Comparison of ENCODE assay signal across 10 cellular contexts in genomic region chr6:108597601-108598315, GRCh38. TPM values are rescaled to one million over a fixed set of nuclear protein-coding genes. Genes with fewer than 3 reads are reported as not detected.
DNase-seq lines count a peak whose midpoint lies in the region; ATAC-seq, FAIRE-seq and TF ChIP-seq lines count a peak whose summit lies in the region.
"Had no signal": no experiment of that assay in that cellular context is flagged by ENCODE, and none has a peak within 500 bp of the region (broad histone marks: within the 10 kb centered on the region; RNA-seq: fewer than 3 reads in every experiment).

No MANE protein-coding gene starts in this region.

- peaks cover 34% of the 10 kb centered on the region for H3K4me1 ChIP-seq in GM12878 (ENCODE audit: control insufficient read depth, insufficient read depth, low read length)
- peaks cover 16% of the 10 kb centered on the region for H3K4me1 ChIP-seq in mucosa of descending colon (ENCODE audit: low read depth)

- H3K27ac ChIP-seq in GM12878 (ENCODE audit: control insufficient read depth, insufficient read depth), result peak overlapping the region; percentile 95

- no peaks in the 10 kb centered on the region for H3K9me3 Mint-ChIP-seq in natural killer cell treated with Interleukin-12 subunit alpha and Interleukin-12 subunit beta and Interleukin-15 and Interleukin-18, amount 100 ng/mL, for 72 hours
- no peaks in the 10 kb centered on the region for H3K9me3 Mint-ChIP-seq in natural killer cell
- H3K9me3 Mint-ChIP-seq in activated CD4-positive, alpha-beta T cell treated with anti-CD3 and anti-CD28 coated beads for 36 hours (ENCODE audit: low read depth), result no peaks in the 10 kb centered on the region

- no peak for TF ChIP-seq POLR2A in GM12878 (IDR thresholded peaks at IDR 0.05; ENCODE audit: low read depth, low read length)

- peak overlapping the region; percentile 76 for H3K4me3 Mint-ChIP-seq in natural killer cell treated with Interleukin-12 subunit alpha and Interleukin-12 subunit beta and Interleukin-15 and Interleukin-18, amount 100 ng/mL, for 72 hours
- H3K4me3 Mint-ChIP-seq in natural killer cell, result no peak overlapping the region
- no peak overlapping the region for H3K4me3 Mint-ChIP-seq in activated CD4-positive, alpha-beta T cell treated with anti-CD3 and anti-CD28 coated beads for 36 hours

- H3K4me1 Mint-ChIP-seq in natural killer cell treated with Interleukin-12 subunit alpha and Interleukin-12 subunit beta and Interleukin-15 and Interleukin-18, amount 100 ng/mL, for 72 hours (ENCODE audit: low read depth in 2 of 2), result peaks cover 56 to 60% of the 10 kb centered on the region in 2 donors
- H3K4me1 Mint-ChIP-seq in natural killer cell, result peaks cover 64 to 67% of the 10 kb centered on the region in 2 donors
- peaks cover 25% of the 10 kb centered on the region for H3K4me1 Mint-ChIP-seq in activated CD4-positive, alpha-beta T cell treated with anti-CD3 and anti-CD28 coated beads for 36 hours

- RAD21 ChIA-PET in GM12878 (lab: Charles Lee; ENCODE audit: unreplicated experiment), result interaction anchor here (0.7 to 2.3 kb wide), 6 partner anchors 8 to 56 kb away, joined by 3 to 25 read pairs (median 4); partner anchors contain the start of gene FOXO3

- H3K27me3 ChIP-seq in GM12878 (replicated peaks in 1 of 2; ENCODE audit: control insufficient read depth in 2 of 2, insufficient read depth in 2 of 2, low read length in 1 of 2), result no peaks in the 10 kb centered on the region

- no peaks in the 10 kb centered on the region for H3K27me3 Mint-ChIP-seq in natural killer cell treated with Interleukin-12 subunit alpha and Interleukin-12 subunit beta and Interleukin-15 and Interleukin-18, amount 100 ng/mL, for 72 hours
- H3K27me3 Mint-ChIP-seq in natural killer cell (ENCODE audit: low read depth in 2 of 2), result no peaks in the 10 kb centered on the region
- H3K27me3 Mint-ChIP-seq in activated CD4-positive, alpha-beta T cell treated with anti-CD3 and anti-CD28 coated beads for 36 hours, result no peaks in the 10 kb centered on the region

- H3K27ac Mint-ChIP-seq in natural killer cell treated with Interleukin-12 subunit alpha and Interleukin-12 subunit beta and Interleukin-15 and Interleukin-18, amount 100 ng/mL, for 72 hours, result peak overlapping the region; percentile 87 to 95
- H3K27ac Mint-ChIP-seq in natural killer cell, result peak overlapping the region in 1 of 2 donors; percentile 53
- no peak overlapping the region for H3K27ac Mint-ChIP-seq in activated CD4-positive, alpha-beta T cell treated with anti-CD3 and anti-CD28 coated beads for 36 hours

- TF ChIP-seq RAD21 in GM12878 (IDR thresholded peaks at IDR 0.05; ENCODE audit: insufficient read depth, low read depth, low read length), result no peak

- no peak for ATAC-seq in natural killer cell treated with Interleukin-12 subunit alpha and Interleukin-12 subunit beta and Interleukin-15 and Interleukin-18, amount 100 ng/mL, for 72 hours
- ATAC-seq in natural killer cell (no peak), GM12878 (peak; percentile 74), mucosa of descending colon (peak; percentile 36), GM21576 (IDR thresholded peaks at IDR 0.05; ENCODE audit: unreplicated experiment) (no peak)
- ATAC-seq in activated CD4-positive, alpha-beta T cell treated with anti-CD3 and anti-CD28 coated beads for 36 hours, result no peak

- peak overlapping the region; percentile 74 for H3K4me2 ChIP-seq in GM12878 (ENCODE audit: control insufficient read depth, insufficient read depth)

- no peak for TF ChIP-seq CTCF in natural killer cell (IDR thresholded peaks at IDR 0.05)
- TF ChIP-seq CTCF in GM12878 (IDR thresholded peaks at IDR 0.05 in 2 of 3, conservative IDR thresholded peaks at IDR 0.05 in 1 of 3; ENCODE audit: control insufficient read depth in 2 of 3, extremely low read depth in 1 of 3, insufficient read depth in 1 of 3, low read depth in 3 of 3, low read length in 3 of 3), result no peak
- TF ChIP-seq CTCF in mucosa of descending colon (IDR thresholded peaks at IDR 0.05), result no peak

- CTCF ChIA-PET in GM12878 (lab: Yijun Ruan, JAX), result interaction anchor here (0.8 to 2.7 kb wide), 8 partner anchors 10 to 56 kb away, joined by 3 to 10 read pairs (median 4); no protein-coding TSS in a partner anchor
- CTCF ChIA-PET in activated CD4-positive, alpha-beta T cell treated with anti-CD3 and anti-CD28 coated beads for 36 hours (lab: Charles Lee), result interaction anchor here (0.7 to 1.3 kb wide), 4 partner anchors 10 to 178 kb away, joined by 3 to 6 read pairs (median 4); no protein-coding TSS in a partner anchor

- DNase-seq in natural killer cell treated with Interleukin-12 subunit alpha and Interleukin-12 subunit beta and Interleukin-15 and Interleukin-18, amount 100 ng/mL, for 72 hours (ENCODE audit: low spot score), result no peak
- DNase-seq in natural killer cell, result no peak
- peak; percentile 48 for DNase-seq in GM12878 (ENCODE audit: low read depth, low spot score)
- no peak for DNase-seq in mucosa of descending colon
- DNase-seq in activated CD4-positive, alpha-beta T cell treated with anti-CD3 and anti-CD28 coated beads for 36 hours, result no peak
- DNase-seq in DMS53 (lab: John Stamatoyannopoulos, UW), result no peak
- DNase-seq in frontal cortex (ENCODE audit: low spot score in 2 of 2), result no peak
- DNase-seq: nucleus accumbens had no signal

- SMC1A ChIA-PET in GM12878 (lab: Charles Lee; ENCODE audit: uncharacterized antibody, unreplicated experiment), result interaction anchor here (0.8 to 3.9 kb wide), 19 partner anchors 9 to 285 kb away, joined by 3 to 26 read pairs (median 4); no protein-coding TSS in a partner anchor

- H3K36me3 ChIP-seq in GM12878 (ENCODE audit: control insufficient read depth in 2 of 2, insufficient read depth in 2 of 2, low read length in 1 of 2), result no peaks in the 10 kb centered on the region
- no peaks in the 10 kb centered on the region for H3K36me3 ChIP-seq in mucosa of descending colon (ENCODE audit: low read depth)

- intact Hi-C loops in natural killer cell (cut with micrococcal nuclease), result no loop called here
- intact Hi-C loops in GM12878 (cut with micrococcal nuclease; ENCODE audit: unreplicated experiment), result loop anchor here (1.0 kb wide), 1 partner anchor 33 kb away; no protein-coding TSS in a partner anchor
- intact Hi-C loops in mucosa of descending colon (cut with DNase I, micrococcal nuclease), result no loop called here
- intact Hi-C loops in activated CD4-positive, alpha-beta T cell treated with anti-CD3 and anti-CD28 coated beads for 36 hours (cut with DNase I, micrococcal nuclease), result loop anchor here in 1 of 2 experiments (5.0 kb wide), 1 partner anchor 35 kb away; the partner anchor contains the start of gene FOXO3

- H3K9me3 ChIP-seq in GM12878 (replicated peaks; ENCODE audit: control insufficient read depth, insufficient read depth, low read length) (no peaks in the 10 kb centered on the region), mucosa of descending colon (no peaks in the 10 kb centered on the region)

- H3K4me3 ChIP-seq in GM12878, result peak overlapping the region; percentile 11; the same call in 1 of the 2 replicates
- no peak overlapping the region for H3K4me3 ChIP-seq in mucosa of descending colon

- peaks cover 4% of the 10 kb centered on the region for H3K36me3 Mint-ChIP-seq in natural killer cell treated with Interleukin-12 subunit alpha and Interleukin-12 subunit beta and Interleukin-15 and Interleukin-18, amount 100 ng/mL, for 72 hours
- no peaks in the 10 kb centered on the region for H3K36me3 Mint-ChIP-seq in natural killer cell
- H3K36me3 Mint-ChIP-seq in activated CD4-positive, alpha-beta T cell treated with anti-CD3 and anti-CD28 coated beads for 36 hours (ENCODE audit: low read depth), result peaks cover 2% of the 10 kb centered on the region

- FAIRE-seq in GM12878 (lab: Jason Lieb, UNC) (no peak), frontal cortex (lab: Jason Lieb, UNC) (no peak)
- FAIRE-seq: astrocyte had no signal

- H3K79me2 ChIP-seq in GM12878 (ENCODE audit: control insufficient read depth, insufficient read depth, low read length), result peaks cover 54% of the 10 kb centered on the region

- 18% methylated on average over 5 of the region's 5 CpGs for WGBS in GM12878 (ENCODE audit: insufficient coverage, insufficient replicate concordance, low lambda C conversion rate, missing lambda C conversion rate)

- H4K20me1 ChIP-seq in GM12878 (ENCODE audit: control insufficient read depth, insufficient read depth), result no peaks in the 10 kb centered on the region

- peak; percentile 56 to 95; a peak in 3 of 4 replicates for TF ChIP-seq EP300 in GM12878 (IDR thresholded peaks at IDR 0.05; ENCODE audit: borderline replicate concordance in 1 of 2, control insufficient read depth in 1 of 2, low read depth in 2 of 2, low read length in 2 of 2)

- no peak overlapping the region for H2AFZ ChIP-seq in GM12878 (ENCODE audit: control insufficient read depth, low read depth, low read length)

- TSS peak; percentile 99 for BruUV-seq in GM12878 (replicated peaks; lab: Mats Ljungman, UMichigan)

- POLR2A ChIA-PET in GM12878 (lab: Charles Lee), result interaction anchor here (0.5 to 2.3 kb wide), 6 partner anchors 9 to 499 kb away, joined by 3 to 13 read pairs (median 4); no protein-coding TSS in a partner anchor
- POLR2A ChIA-PET in activated CD4-positive, alpha-beta T cell treated with anti-CD3 and anti-CD28 coated beads for 36 hours (lab: Charles Lee), result no interaction called here

- peak overlapping the region; percentile 33 for H3K9ac ChIP-seq in GM12878 (ENCODE audit: control insufficient read depth, insufficient read depth, low read length)

- in situ Hi-C loops in GM12878 (cut with MboI), result no loop called here

RNA-seq across cellular contexts. Expression of gene FOXO3, which starts 37.0 kb away (rescaled TPM):
- total RNA-seq in natural killer cell treated with Interleukin-12 subunit alpha and Interleukin-12 subunit beta and Interleukin-15 and Interleukin-18, amount 100 ng/mL, for 72 hours, result 10 to 100 TPM; 17.8 to 20.6 TPM
- total RNA-seq in natural killer cell (10 to 100 TPM; 43.1 to 70.4 (median 51.3) TPM), GM12878 (2014; rRNA removed) (1.4 and 1.7 TPM in 2 replicates), GM12878 (2014; rRNA removed; fragmentation: Illumina TruSeq; extraction: Trizol) (1.5 and 1.6 TPM in 2 replicates), GM12878 (2021) (2.8 and 3.6 TPM in 2 replicates), mucosa of descending colon (10 to 100 TPM; 52.4 to 60.4 (median 60.1) TPM), frontal cortex (40.4 TPM)
- 5.3 and 5.6 TPM in 2 replicates for total RNA-seq in GM12878 (2013; cell fraction: nucleolus; rRNA removed)
- 3.4 TPM for polyA plus RNA-seq in GM12878 (2011; ENCODE audit: low read depth)
- polyA plus RNA-seq in GM12878 (2011; rRNA removed) (3.3 and 4.5 TPM in 2 replicates), GM12878 (2014; fragmentation: Illumina TruSeq; extraction: Trizol) (2.2 and 2.3 TPM in 2 replicates), GM12878 (2014; fragmentation: Nextera tagmentation; extraction: Ambion mirVana) (under 1 TPM; 0.82 to 0.84 TPM), GM12878 (2014; rRNA removed) (1.3 and 1.4 TPM in 2 replicates), GM12878 (2016; fragmentation: Nextera tagmentation; extraction: Ambion mirVana) (1 to 10 TPM; 1.7 to 2.5 TPM)
- polyA plus RNA-seq in GM12878 (2011; cell fraction: cytosol; rRNA removed), result 4.3 and 4.6 TPM in 2 replicates
- polyA plus RNA-seq in GM12878 (2011; cell fraction: nucleus; rRNA removed), result 2.6 and 4.3 TPM in 2 replicates
- 3.7 and 4.3 TPM in 2 replicates for polyA plus RNA-seq in GM12878 (2012)
- polyA minus RNA-seq in GM12878 (2011; rRNA and poly(A)+ RNA removed), result 21.5 and 25.2 TPM in 2 replicates
- polyA minus RNA-seq in GM12878 (2011; cell fraction: cytosol; rRNA and poly(A)+ RNA removed), result 4.8 and 6.5 TPM in 2 replicates
- polyA minus RNA-seq in GM12878 (2011; cell fraction: nucleus; rRNA and poly(A)+ RNA removed), result 5.9 and 9.6 TPM in 2 replicates
- total RNA-seq in activated CD4-positive, alpha-beta T cell treated with anti-CD3 and anti-CD28 coated beads for 36 hours, result 1 to 10 TPM; 7.4 to 9.0 TPM

Comparison
In these comparisons a context has a peak if more than half of its experiments do, and no peak if none do; other contexts are left out.
1. ATAC-seq: peak in GM12878 (single experiment) and mucosa of descending colon (single experiment); none in natural killer cell treated with Interleukin-12 subunit alpha and Interleukin-12 subunit beta and Interleukin-15 and Interleukin-18, amount 100 ng/mL, for 72 hours (0 of 2), natural killer cell (0 of 3), GM21576 (single experiment) and activated CD4-positive, alpha-beta T cell treated with anti-CD3 and anti-CD28 coated beads for 36 hours (single experiment).